In the genomic region with DNA sequence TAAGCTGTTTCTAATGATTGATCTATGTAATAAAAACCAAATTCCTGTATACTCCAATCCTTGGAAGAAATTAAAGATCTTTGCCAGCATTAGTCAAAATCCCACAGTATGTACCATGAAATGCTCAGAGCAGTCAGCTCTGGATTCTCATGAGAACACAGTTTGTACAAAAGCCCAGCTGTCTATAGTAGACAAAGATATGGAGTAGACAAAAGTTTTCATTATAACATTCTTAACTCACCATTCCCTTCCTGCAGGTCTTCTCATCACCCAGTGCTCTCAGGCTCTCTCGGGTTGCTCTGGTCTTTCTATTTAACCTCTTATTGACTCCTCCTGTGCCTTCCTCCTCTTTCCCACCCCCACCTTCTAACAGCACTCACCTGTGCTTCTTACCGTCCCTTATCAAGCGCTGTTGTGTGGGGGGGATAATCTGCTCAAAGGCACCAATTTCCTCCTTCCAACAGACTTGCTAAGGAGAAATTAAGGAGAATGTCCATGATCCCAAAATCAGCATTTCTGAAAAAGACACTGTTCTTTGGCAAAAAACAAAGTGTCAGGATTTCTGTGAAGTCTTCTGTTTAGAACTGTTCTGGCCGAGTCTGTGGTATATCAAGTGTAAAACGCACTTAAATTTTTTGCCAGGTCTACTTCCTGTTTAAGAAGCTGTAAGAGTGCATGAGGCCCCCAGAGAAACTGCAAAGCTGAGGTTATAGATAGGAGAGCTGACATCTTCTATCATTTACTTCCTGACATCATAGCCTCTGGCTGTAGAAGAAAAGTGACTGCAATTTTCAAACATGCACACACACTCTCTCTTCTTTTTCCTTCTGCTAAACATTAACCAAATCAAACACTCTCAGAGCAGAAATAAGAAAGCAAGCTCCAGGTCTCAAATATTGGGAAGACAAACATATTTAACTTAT, we compare ENCODE assay signal across 8 cellular contexts.
DNase-seq lines count a peak whose midpoint lies in the region; ATAC-seq and TF ChIP-seq lines count a peak whose summit lies in the region.

No MANE protein-coding gene starts in this region.

- H2AK5ac ChIP-seq in mesendoderm (ENCODE audit: low read length): no peak overlapping the region

- DNase-seq in Kasumi-1 (lab: John Stamatoyannopoulos, UW) (peak; percentile 1 to 18), mesendoderm (no peak), breast epithelium (ENCODE audit: low spot score in 2 of 2) (no peak), foreskin melanocyte (no peak)
- DNase-seq in stimulated activated CD4-positive, alpha-beta T cell treated with anti-CD3 and anti-CD28 coated beads, Interleukin-4, amount 100 ng/mL, for 1 hour: no peak
- no peak for DNase-seq in activated CD4-positive, alpha-beta T cell treated with anti-CD3 and anti-CD28 coated beads for 1 hour

- H2BK15ac ChIP-seq in mesendoderm (replicated peaks; ENCODE audit: low read depth): peak overlapping the region; percentile 8

- TF ChIP-seq POLR2A in GM18505 (IDR thresholded peaks at IDR 0.05; ENCODE audit: borderline replicate concordance, extremely low read depth, insufficient read depth, insufficient read length) (no peak), breast epithelium (IDR thresholded peaks at IDR 0.05) (no peak)

- peaks cover 7% of the 10 kb centered on the region for H3K4me1 ChIP-seq in mesendoderm (ENCODE audit: control insufficient read depth, low read depth, low read length)
- H3K4me1 ChIP-seq in breast epithelium: no peaks in the 10 kb centered on the region

- TF ChIP-seq CTCF in breast epithelium (IDR thresholded peaks at IDR 0.05): no peak

- H3K27ac ChIP-seq in mesendoderm (ENCODE audit: low read depth, low read length) (no peak overlapping the region), breast epithelium (no peak overlapping the region)

- H3K18ac ChIP-seq in mesendoderm (ENCODE audit: low read length): peak overlapping the region; percentile 9

- H2BK5ac ChIP-seq in mesendoderm (ENCODE audit: low read length): no peak overlapping the region

- no peaks in the 10 kb centered on the region for H3K9me3 ChIP-seq in breast epithelium

- no peak overlapping the region for H3K23ac ChIP-seq in mesendoderm (ENCODE audit: low read length)

- no CpG with 5 or more reads among the region's 5 CpGs for WGBS in mesendoderm (ENCODE audit: extremely low coverage, insufficient coverage, low lambda C conversion rate)

- H3K79me1 ChIP-seq in mesendoderm (ENCODE audit: low read length): no peaks in the 10 kb centered on the region

- H2BK120ac ChIP-seq in mesendoderm (ENCODE audit: low read depth, low read length): no peak overlapping the region

- no peak overlapping the region for H3K4me2 ChIP-seq in mesendoderm (ENCODE audit: low read length)

- ATAC-seq in GM18505 (IDR thresholded peaks at IDR 0.05; ENCODE audit: unreplicated experiment): peak; percentile 73
- peak; percentile 83 for ATAC-seq in GM21723 (IDR thresholded peaks at IDR 0.05; ENCODE audit: unreplicated experiment)

- no peak overlapping the region for H3K4me3 ChIP-seq in mesendoderm (ENCODE audit: low read length)
- no peak overlapping the region for H3K4me3 ChIP-seq in breast epithelium

- H3K27me3 ChIP-seq in mesendoderm (ENCODE audit: insufficient read depth, low read length, poor library complexity) (no peaks in the 10 kb centered on the region), breast epithelium (no peaks in the 10 kb centered on the region)

- H3K4ac ChIP-seq in mesendoderm (ENCODE audit: low read depth, low read length): no peak overlapping the region

- H3K9ac ChIP-seq in mesendoderm (ENCODE audit: low read length): no peak overlapping the region

- intact Hi-C loops in breast epithelium (cut with DNase I; ENCODE audit: low total_unique reads): no loop called here

- no peaks in the 10 kb centered on the region for H3K79me2 ChIP-seq in mesendoderm (ENCODE audit: control insufficient read depth, insufficient read depth, low read length)

- no peak overlapping the region for H4K5ac ChIP-seq in mesendoderm (ENCODE audit: low read length)

- no peak overlapping the region for H3K56ac ChIP-seq in mesendoderm (ENCODE audit: low read length)

- H4K8ac ChIP-seq in mesendoderm (ENCODE audit: low read depth, low read length): no peak overlapping the region

- no peaks in the 10 kb centered on the region for H3K36me3 ChIP-seq in mesendoderm (ENCODE audit: control insufficient read depth, insufficient read depth, low read length)
- H3K36me3 ChIP-seq in breast epithelium: no peaks in the 10 kb centered on the region

Comparison
In these comparisons a context has a peak if more than half of its experiments do, and no peak if none do; other contexts are left out.
1. DNase-seq: peak in Kasumi-1 (2 of 2); none in mesendoderm (single experiment), breast epithelium (0 of 2), stimulated activated CD4-positive, alpha-beta T cell treated with anti-CD3 and anti-CD28 coated beads, Interleukin-4, amount 100 ng/mL, for 1 hour (single experiment), foreskin melanocyte (single experiment) and activated CD4-positive, alpha-beta T cell treated with anti-CD3 and anti-CD28 coated beads for 1 hour (single experiment).